ENCODE assay signal across 22 cellular contexts in the genomic region with DNA sequence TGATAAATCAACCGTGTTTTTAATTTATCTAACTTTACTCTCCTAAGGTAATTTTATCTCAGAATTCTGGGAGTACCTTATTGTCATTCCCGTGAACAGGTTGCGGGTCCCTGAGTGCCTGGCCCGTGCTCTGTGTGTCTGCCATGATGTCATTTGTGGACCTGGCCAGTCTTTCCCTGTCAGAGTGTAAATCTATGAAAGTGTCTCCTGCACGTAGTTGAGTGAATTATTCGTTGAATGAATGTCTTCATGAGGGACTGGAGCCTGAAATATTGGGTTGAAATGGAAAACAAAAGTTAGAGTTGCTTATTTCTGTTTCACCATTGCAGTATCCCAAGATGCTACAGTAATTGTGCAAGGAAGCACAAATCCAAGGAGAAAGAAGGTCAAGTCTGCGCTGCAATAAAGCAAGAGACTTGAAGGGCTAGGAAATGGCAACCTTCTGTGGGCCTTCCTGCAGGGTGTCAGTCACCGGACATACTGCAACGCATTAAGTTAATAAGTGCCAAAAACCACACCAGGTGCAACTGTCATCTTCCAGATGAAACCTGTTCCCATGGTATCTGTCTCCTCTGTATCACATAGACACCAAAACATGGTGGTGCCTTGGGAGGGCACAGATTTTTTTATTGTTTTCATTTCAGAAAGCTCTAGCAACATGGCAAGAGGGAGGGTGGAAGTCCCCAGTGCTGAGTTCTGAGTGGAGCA.
DNase-seq lines count a peak whose midpoint lies in the region; ATAC-seq and FAIRE-seq lines count a peak whose summit lies in the region.
"Had no signal": no experiment of that assay in that cellular context is flagged by ENCODE, and none has a peak within 500 bp of the region (broad histone marks: within the 10 kb centered on the region; RNA-seq: fewer than 3 reads in every experiment).

No MANE protein-coding gene starts in this region.

- DNase-seq in GM18507 (ENCODE audit: extremely low spot score, insufficient read length, low read depth) (no peak), mesenteric fat pad (ENCODE audit: low spot score) (peak; percentile 28), NCI-H2196 treated with DMSO at 0.1 percent for 48 hours (lab: John Stamatoyannopoulos, UW; ENCODE audit: unreplicated experiment) (no peak), Kasumi-1 (lab: John Stamatoyannopoulos, UW) (no peak)
- DNase-seq: Calu3; CD4-positive, alpha-beta T cell; EL; GF-D8; KBM-7; NCI-H1092 treated with DMSO at 0.1 percent for 48 hours; NCI-H1436 treated with DMSO at 0.1 percent for 48 hours; NCI-H1930; NCI-H2227 treated with DMSO at 0.1 percent for 48 hours; NCI-H510A; SJCRH30; T-helper 1 cell had no signal

- peak; percentile 9 for FAIRE-seq in GM18507 (lab: Jason Lieb, UNC)
- FAIRE-seq: H1 had no signal

- peak; percentile 57 for ATAC-seq in GM19043 (IDR thresholded peaks at IDR 0.05; ENCODE audit: low read depth, unreplicated experiment)
- peak; percentile 76 for ATAC-seq in HG03354 (IDR thresholded peaks at IDR 0.05; ENCODE audit: poor library complexity, severe bottlenecking, unreplicated experiment)
- ATAC-seq in HG03095 (IDR thresholded peaks at IDR 0.05; ENCODE audit: unreplicated experiment) = no peak
- ATAC-seq: HCT116, Panc1 had no signal
